Comparison of ENCODE assay signal across 25 cellular contexts in genomic region chr5:107215581-107215980, GRCh38.
DNase-seq lines count a peak whose midpoint lies in the region; ATAC-seq, FAIRE-seq and TF ChIP-seq lines count a peak whose summit lies in the region.
"Had no signal": no experiment of that assay in that cellular context is flagged by ENCODE, and none has a peak within 500 bp of the region (broad histone marks: within the 10 kb centered on the region; RNA-seq: fewer than 3 reads in every experiment).

No MANE protein-coding gene starts in this region.

- no peak overlapping the region for H3K4me3 ChIP-seq in GM23338
- H3K4me3 ChIP-seq in endothelial cell of umbilical vein (replicated peaks in 1 of 3; ENCODE audit: insufficient read depth in 1 of 3, low read depth in 1 of 3, low read length in 3 of 3): no peak overlapping the region
- H3K4me3 ChIP-seq: esophagus muscularis mucosa, skin epidermis, upper lobe of right lung had no signal

- no peaks in the 10 kb centered on the region for H3K9me2 ChIP-seq in GM23338 (ENCODE audit: insufficient read depth)

- intact Hi-C loops in endothelial cell of umbilical vein (cut with micrococcal nuclease): loop anchor here (2.0 kb wide), 1 partner anchor 29 kb away; no protein-coding TSS in a partner anchor

- no peaks in the 10 kb centered on the region for H3K27me3 Mint-ChIP-seq in GM23338 (ENCODE audit: insufficient read depth, low read depth, poor library complexity)
- H3K27me3 Mint-ChIP-seq: memory B cell; stimulated activated naive CD8-positive, alpha-beta T cell treated with anti-CD3 and anti-CD28 coated beads, Interleukin-15, amount 100 ng/mL, for 72 hours had no signal

- H3K4me3 Mint-ChIP-seq in GM23338: no peak overlapping the region
- H3K4me3 Mint-ChIP-seq: memory B cell; naive B cell; stimulated activated naive CD8-positive, alpha-beta T cell treated with anti-CD3 and anti-CD28 coated beads, Interleukin-15, amount 100 ng/mL, for 72 hours; T-cell had no signal

- H4K20me1 ChIP-seq in GM23338 (replicated peaks; ENCODE audit: insufficient read depth) (no peaks in the 10 kb centered on the region), endothelial cell of umbilical vein (replicated peaks; ENCODE audit: control insufficient read depth, extremely low read depth, insufficient read depth, low read length) (no peaks in the 10 kb centered on the region)

- H3K9me1 ChIP-seq in endothelial cell of umbilical vein (replicated peaks; ENCODE audit: control insufficient read depth, extremely low read depth, insufficient read depth, low read length): no peaks in the 10 kb centered on the region

- H3K4me1 ChIP-seq in GM23338 (ENCODE audit: insufficient read depth) (no peaks in the 10 kb centered on the region), endothelial cell of umbilical vein (ENCODE audit: control insufficient read depth, extremely low read depth, insufficient read depth, low read length) (peaks cover 21% of the 10 kb centered on the region)
- H3K4me1 ChIP-seq: parathyroid adenoma, upper lobe of right lung had no signal

- POLR2A ChIA-PET in endothelial cell of umbilical vein (lab: Charles Lee): no interaction called here

- H3K79me2 ChIP-seq in GM23338 (replicated peaks; ENCODE audit: insufficient read depth) (no peaks in the 10 kb centered on the region), endothelial cell of umbilical vein (ENCODE audit: control insufficient read depth, insufficient read depth, low read length) (no peaks in the 10 kb centered on the region)
- H3K79me2 ChIP-seq: parathyroid adenoma had no signal

- H3K36me3 Mint-ChIP-seq in GM23338 (ENCODE audit: low read depth): no peaks in the 10 kb centered on the region
- H3K36me3 Mint-ChIP-seq: memory B cell, naive B cell, T-cell had no signal

- TF ChIP-seq CTCF in GM23338 (conservative IDR thresholded peaks at IDR 0.05; ENCODE audit: low read depth in 2 of 2) (no peak), endothelial cell of umbilical vein (IDR thresholded peaks at IDR 0.05; ENCODE audit: extremely low read depth in 1 of 2, insufficient read depth in 1 of 2, low read depth in 1 of 2, low read length in 2 of 2) (no peak)

- no peak for TF ChIP-seq POLR2A in endothelial cell of umbilical vein (IDR thresholded peaks at IDR 0.05; ENCODE audit: low read depth, low read length)

- H2AFZ ChIP-seq in GM23338: peak overlapping the region; percentile 47; the same call in 1 of the 2 replicates
- peak overlapping the region; percentile 66 for H2AFZ ChIP-seq in endothelial cell of umbilical vein (ENCODE audit: low read depth, low read length)
- H2AFZ ChIP-seq: parathyroid adenoma had no signal

- no peak overlapping the region for H3K9ac ChIP-seq in endothelial cell of umbilical vein (replicated peaks; ENCODE audit: extremely low read depth, insufficient read depth, low read length)
- H3K9ac ChIP-seq: parathyroid adenoma had no signal

- CTCF ChIA-PET in endothelial cell of umbilical vein (lab: Charles Lee): no interaction called here

- H3K27me3 ChIP-seq in GM23338 (ENCODE audit: insufficient read depth) (no peaks in the 10 kb centered on the region), endothelial cell of umbilical vein (ENCODE audit: control insufficient read depth in 2 of 2, insufficient read depth in 2 of 2, low read length in 2 of 2) (no peaks in the 10 kb centered on the region)
- H3K27me3 ChIP-seq: BE2C, esophagus muscularis mucosa, upper lobe of right lung had no signal

- H3K27ac ChIP-seq in GM23338 (ENCODE audit: low read depth) (no peak overlapping the region), endothelial cell of umbilical vein (ENCODE audit: insufficient read depth, low read depth, low read length) (peak overlapping the region; percentile 50)
- H3K27ac ChIP-seq: esophagus muscularis mucosa, parathyroid adenoma, skin epidermis, upper lobe of right lung had no signal

- FAIRE-seq in endothelial cell of umbilical vein (lab: Jason Lieb, UNC): peak; percentile 79

- no peaks in the 10 kb centered on the region for H3K9me3 ChIP-seq in endothelial cell of umbilical vein (replicated peaks; ENCODE audit: control insufficient read depth, insufficient read depth, low read length)
- H3K9me3 ChIP-seq: BE2C, esophagus muscularis mucosa, upper lobe of right lung had no signal

- DNase-seq in GM23338 (ENCODE audit: low spot score) (no peak), NCI-H226 (peak; percentile 20), endothelial cell of umbilical vein (ENCODE audit: low read depth, low spot score) (peak; percentile 48), renal cortical epithelial cell (ENCODE audit: low read depth) (peak; percentile 18), DMS153 treated with DMSO at 0.1 percent for 48 hours (lab: John Stamatoyannopoulos, UW; ENCODE audit: unreplicated experiment) (no peak)
- DNase-seq: activated CD4-positive, alpha-beta T cell treated with anti-CD3 and anti-CD28 coated beads, Interleukin-2, amount 50 U/mL, for 1 hour; activated gamma-delta T cell treated with Interleukin-2 at 50 U/mL for 16 hours; amygdala; BE2C; central memory CD4-positive, alpha-beta T cell; COR-L47; head of caudate nucleus; naive B cell; NCI-H187; NK-92 treated with Interleukin-12 subunit alpha and Interleukin-12 subunit beta, amount 100 ng/mL, for 24 hours; stimulated activated CD4-positive, alpha-beta T cell treated with anti-CD3 and anti-CD28 coated beads, Interleukin-2, amount 100 ng/mL, for 48 hours; stimulated activated naive CD8-positive, alpha-beta T cell treated with anti-CD3 and anti-CD28 coated beads, Interleukin-15, amount 100 ng/mL, for 72 hours; T-cell; upper lobe of right lung had no signal

- H3K4me2 ChIP-seq in GM23338 (no peak overlapping the region), endothelial cell of umbilical vein (ENCODE audit: insufficient read depth, low read length) (no peak overlapping the region)

- no peak overlapping the region for H3K27ac Mint-ChIP-seq in GM23338
- H3K27ac Mint-ChIP-seq: memory B cell; stimulated activated naive CD8-positive, alpha-beta T cell treated with anti-CD3 and anti-CD28 coated beads, Interleukin-15, amount 100 ng/mL, for 72 hours; T-cell had no signal

- ATAC-seq in GM23338: no peak
- no peak for ATAC-seq in GM18498 (IDR thresholded peaks at IDR 0.05; ENCODE audit: unreplicated experiment)
- no peak for ATAC-seq in HG03095 (IDR thresholded peaks at IDR 0.05; ENCODE audit: unreplicated experiment)
- ATAC-seq: stimulated activated naive CD8-positive, alpha-beta T cell treated with anti-CD3 and anti-CD28 coated beads, Interleukin-15, amount 100 ng/mL, for 72 hours; T-cell; upper lobe of right lung had no signal

- H3K9me3 Mint-ChIP-seq in GM23338: no peaks in the 10 kb centered on the region
- H3K9me3 Mint-ChIP-seq: memory B cell; stimulated activated naive CD8-positive, alpha-beta T cell treated with anti-CD3 and anti-CD28 coated beads, Interleukin-15, amount 100 ng/mL, for 72 hours had no signal

- dilution Hi-C loops in endothelial cell of umbilical vein (cut with MboI; ENCODE audit: extremely low pct_ligation_motif_present, low sequenced_read_pairs): no loop called here

- H3F3A ChIP-seq in GM23338 (replicated peaks; ENCODE audit: low read depth): no peaks in the 10 kb centered on the region

- no TSS peak for BruUV-seq in endothelial cell of umbilical vein (replicated peaks; lab: Mats Ljungman, UMichigan)

- no peaks in the 10 kb centered on the region for H3K4me1 Mint-ChIP-seq in GM23338
- H3K4me1 Mint-ChIP-seq: naive B cell; stimulated activated naive CD8-positive, alpha-beta T cell treated with anti-CD3 and anti-CD28 coated beads, Interleukin-15, amount 100 ng/mL, for 72 hours; T-cell had no signal

- no peaks in the 10 kb centered on the region for H3K36me3 ChIP-seq in GM23338 (ENCODE audit: insufficient read depth)
- H3K36me3 ChIP-seq in endothelial cell of umbilical vein (ENCODE audit: control insufficient read depth in 2 of 2, extremely low read depth in 1 of 2, insufficient read depth in 2 of 2, low read length in 2 of 2): no peaks in the 10 kb centered on the region
- H3K36me3 ChIP-seq: BE2C, esophagus muscularis mucosa, upper lobe of right lung had no signal

TF ChIP-seq in endothelial cell of umbilical vein, 7 proteins besides CTCF, POLR2A, EP300 and RAD21:
- TF ChIP-seq JUN (IDR thresholded peaks at IDR 0.05; ENCODE audit: borderline replicate concordance, insufficient read depth, insufficient read length, low read depth) (no peak), FOS (IDR thresholded peaks at IDR 0.05; ENCODE audit: borderline replicate concordance, insufficient read depth, low read length) (peak; percentile 50)

Comparison
In these comparisons a context has a peak if more than half of its experiments do, and no peak if none do; other contexts are left out.
1. DNase-seq: peak in NCI-H226 (single experiment), endothelial cell of umbilical vein (single experiment) and renal cortical epithelial cell (single experiment); none in GM23338 (single experiment) and DMS153 treated with DMSO at 0.1 percent for 48 hours (single experiment).